In genomic region chr13:46544811-46545210, GRCh38 we compare ENCODE assay signal across 1 cellular context.
TF ChIP-seq lines count a peak whose summit lies in the region.

No MANE protein-coding gene starts in this region.

TF ChIP-seq in GM12878, 131 proteins besides CTCF, POLR2A, EP300 and RAD21 (continued from another document):
- TF ChIP-seq CUX1 (IDR thresholded peaks at IDR 0.05; ENCODE audit: insufficient replicate concordance, low read depth, low read length) (no peak), BHLHE40 (IDR thresholded peaks at IDR 0.05; ENCODE audit: borderline replicate concordance in 1 of 2, low read depth in 2 of 2, low read length in 1 of 2) (peak; percentile 33 to 40; a peak in 1 of 4 replicates)
